ENCODE assay signal across 8 cellular contexts in the genomic region with DNA sequence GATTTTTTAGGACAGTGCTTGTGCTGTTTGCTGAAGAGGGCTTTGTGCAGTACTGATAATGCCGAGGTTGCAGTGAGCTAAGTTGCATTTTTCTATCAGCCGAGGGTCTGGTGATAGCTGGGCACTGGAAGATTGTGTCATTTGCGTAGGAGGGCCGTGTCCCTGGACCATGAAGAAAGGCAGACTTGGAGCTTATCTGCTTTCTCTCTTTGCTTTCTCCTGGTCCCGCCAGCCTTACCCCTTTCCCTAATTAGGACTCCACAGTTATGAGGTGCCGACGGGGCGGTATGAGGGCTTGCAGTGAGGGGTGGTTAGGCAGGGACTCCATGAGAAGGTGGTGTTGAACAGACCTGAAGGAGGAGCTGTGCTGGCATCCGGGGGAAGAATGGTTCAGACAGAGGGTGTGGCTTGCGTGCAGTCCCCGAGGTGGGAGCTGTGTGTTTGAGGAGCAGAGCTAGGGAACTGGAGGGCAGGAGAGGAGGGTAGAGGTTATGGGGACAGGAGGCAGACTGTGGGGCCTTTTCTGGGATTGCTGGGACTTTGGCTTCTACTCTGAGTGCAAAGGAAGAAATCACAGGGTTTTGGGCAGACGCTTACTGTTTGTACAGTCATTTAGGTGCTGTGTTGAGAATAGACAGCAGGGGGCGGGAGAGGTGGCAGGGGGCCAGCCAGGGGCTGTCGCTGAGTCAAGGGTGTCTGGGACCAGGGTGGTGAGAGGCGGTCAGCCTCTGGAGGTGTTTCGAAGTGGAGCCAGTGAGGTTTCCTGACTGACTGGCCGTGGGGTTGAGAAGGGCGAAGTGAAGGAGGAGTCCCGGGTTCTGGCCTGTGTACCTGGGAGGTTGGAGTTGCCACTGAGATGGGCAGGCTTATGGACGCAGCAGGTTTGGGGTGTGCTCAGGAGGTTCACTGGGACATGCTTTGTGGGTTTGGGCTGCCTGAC. TPM values are rescaled to one million over a fixed set of nuclear protein-coding genes. Genes with fewer than 3 reads are reported as not detected.
A peak's percentile ranks its signal among the peaks of the same experiment; 100 is the strongest.
DNase-seq lines count a peak whose midpoint lies in the region; ATAC-seq and TF ChIP-seq lines count a peak whose summit lies in the region.

No MANE protein-coding gene starts in this region.

- H3K4me1 Mint-ChIP-seq in activated CD4-positive, alpha-beta T cell treated with anti-CD3 and anti-CD28 coated beads for 36 hours, result peaks cover 12% of the 10 kb centered on the region

- H4K8ac ChIP-seq in mesendoderm (ENCODE audit: low read depth, low read length), result no peak overlapping the region

- H2BK120ac ChIP-seq in mesendoderm (ENCODE audit: low read depth, low read length), result no peak overlapping the region

- H3K4ac ChIP-seq in mesendoderm (ENCODE audit: low read depth, low read length), result no peak overlapping the region

- H3K27ac ChIP-seq in mesendoderm (ENCODE audit: low read depth, low read length), result no peak overlapping the region

- H3K4me2 ChIP-seq in mesendoderm (ENCODE audit: low read length), result no peak overlapping the region

- H4K5ac ChIP-seq in mesendoderm (ENCODE audit: low read length), result no peak overlapping the region

- peak overlapping the region; percentile 23 for H3K27ac Mint-ChIP-seq in activated CD4-positive, alpha-beta T cell treated with anti-CD3 and anti-CD28 coated beads for 36 hours

- POLR2A ChIA-PET in activated CD4-positive, alpha-beta T cell treated with anti-CD3 and anti-CD28 coated beads for 36 hours (lab: Charles Lee), result interaction anchor here (0.8 kb wide), 1 partner anchor 33 kb away, joined by 3 read pairs; no protein-coding TSS in a partner anchor

- H3K4me1 ChIP-seq in mesendoderm (ENCODE audit: control insufficient read depth, low read depth, low read length), result no peaks in the 10 kb centered on the region

- H3K9me3 Mint-ChIP-seq in activated CD4-positive, alpha-beta T cell treated with anti-CD3 and anti-CD28 coated beads for 36 hours (ENCODE audit: low read depth), result no peaks in the 10 kb centered on the region

- peak; percentile 47 for TF ChIP-seq CTCF in AG09309 (IDR thresholded peaks at IDR 0.05; ENCODE audit: control insufficient read depth, insufficient read depth, low read depth, low read length, missing control alignments)
- TF ChIP-seq CTCF in LNCAP (IDR thresholded peaks at IDR 0.05), result peak; percentile 63
- TF ChIP-seq CTCF in choroid plexus epithelial cell (conservative IDR thresholded peaks at IDR 0.05; ENCODE audit: low read depth, low read length), result peak; percentile 75

- H2BK15ac ChIP-seq in mesendoderm (replicated peaks; ENCODE audit: low read depth), result no peak overlapping the region

- no peaks in the 10 kb centered on the region for H3K36me3 ChIP-seq in mesendoderm (ENCODE audit: control insufficient read depth, insufficient read depth, low read length)

- no peaks in the 10 kb centered on the region for H3K27me3 Mint-ChIP-seq in activated CD4-positive, alpha-beta T cell treated with anti-CD3 and anti-CD28 coated beads for 36 hours

- no peak overlapping the region for H3K18ac ChIP-seq in mesendoderm (ENCODE audit: low read length)

- CTCF ChIA-PET in activated CD4-positive, alpha-beta T cell treated with anti-CD3 and anti-CD28 coated beads for 36 hours (lab: Charles Lee), result interaction anchor here (0.7 to 3.2 kb wide), 11 partner anchors 10 to 273 kb away, joined by 3 to 15 read pairs (median 4); no protein-coding TSS in a partner anchor

- peak overlapping the region; percentile 25 for H3K9ac ChIP-seq in mesendoderm (ENCODE audit: low read length)

- DNase-seq in AG09309 (ENCODE audit: low read depth) (no peak), choroid plexus epithelial cell (ENCODE audit: low read depth) (peak; percentile 58), mesendoderm (peak; percentile 88), hippocampal formation (lab: John Stamatoyannopoulos, UW) (no peak)
- DNase-seq in activated CD4-positive, alpha-beta T cell treated with anti-CD3 and anti-CD28 coated beads for 36 hours, result peak; percentile 87
- peak; percentile 67 for DNase-seq in stimulated activated CD8-positive, alpha-beta memory T cell treated with anti-CD3 and anti-CD28 coated beads, Interleukin-4, amount 100 ng/mL, for 24 hours (ENCODE audit: low read depth)

- no CpG with 5 or more reads among the region's 20 CpGs for WGBS in mesendoderm (ENCODE audit: extremely low coverage, insufficient coverage, low lambda C conversion rate)

- intact Hi-C loops in activated CD4-positive, alpha-beta T cell treated with anti-CD3 and anti-CD28 coated beads for 36 hours (cut with DNase I, micrococcal nuclease), result loop anchor here (1.0 to 2.0 kb wide), 8 partner anchors 17 to 321 kb away; no protein-coding TSS in a partner anchor

- peak overlapping the region; percentile 56 for H3K56ac ChIP-seq in mesendoderm (ENCODE audit: low read length)

- H3K4me3 ChIP-seq in AG09309 (ENCODE audit: control insufficient read depth, low read depth, low read length) (no peak overlapping the region), choroid plexus epithelial cell (ENCODE audit: low read depth, low read length) (peak overlapping the region; percentile 44), mesendoderm (ENCODE audit: low read length) (no peak overlapping the region)

- ATAC-seq in GM19452 (IDR thresholded peaks at IDR 0.05; ENCODE audit: unreplicated experiment), result peak; percentile 62
- ATAC-seq in activated CD4-positive, alpha-beta T cell treated with anti-CD3 and anti-CD28 coated beads for 36 hours, result peak; percentile 95

- no peak overlapping the region for H3K23ac ChIP-seq in mesendoderm (ENCODE audit: low read length)

- H3K36me3 Mint-ChIP-seq in activated CD4-positive, alpha-beta T cell treated with anti-CD3 and anti-CD28 coated beads for 36 hours (ENCODE audit: low read depth), result no peaks in the 10 kb centered on the region

- peak overlapping the region; percentile 60 for H3K4me3 Mint-ChIP-seq in activated CD4-positive, alpha-beta T cell treated with anti-CD3 and anti-CD28 coated beads for 36 hours

- H2AK5ac ChIP-seq in mesendoderm (ENCODE audit: low read length), result no peak overlapping the region

- H3K79me1 ChIP-seq in mesendoderm (ENCODE audit: low read length), result no peaks in the 10 kb centered on the region

- H3K27me3 ChIP-seq in mesendoderm (ENCODE audit: insufficient read depth, low read length, poor library complexity), result no peaks in the 10 kb centered on the region

- H2BK5ac ChIP-seq in mesendoderm (ENCODE audit: low read length), result no peak overlapping the region

- H3K79me2 ChIP-seq in mesendoderm (ENCODE audit: control insufficient read depth, insufficient read depth, low read length), result no peaks in the 10 kb centered on the region

RNA-seq across cellular contexts. Expression of a gene that starts 43.4 kb away (rescaled TPM):
- 10 to 100 TPM; 21.8 to 28.6 TPM for total RNA-seq in activated CD4-positive, alpha-beta T cell treated with anti-CD3 and anti-CD28 coated beads for 36 hours
- 0.10 TPM for polyA plus RNA-seq in mesendoderm (2013, experiment 1 of 2)
- polyA plus RNA-seq in mesendoderm (2013, experiment 2 of 2), result 0.08 TPM

Comparison
In these comparisons a context has a peak if more than half of its experiments do, and no peak if none do; other contexts are left out.
1. DNase-seq: peak in activated CD4-positive, alpha-beta T cell treated with anti-CD3 and anti-CD28 coated beads for 36 hours (single experiment), choroid plexus epithelial cell (single experiment), mesendoderm (single experiment) and stimulated activated CD8-positive, alpha-beta memory T cell treated with anti-CD3 and anti-CD28 coated beads, Interleukin-4, amount 100 ng/mL, for 24 hours (single experiment); none in AG09309 (single experiment) and hippocampal formation (0 of 2).
2. Peak in every context shown above with its lines, with median percentiles within 50 percentile points of each other: CTCF ChIP-seq.